ENCODE assay signal across 8 cellular contexts in the genomic region with DNA sequence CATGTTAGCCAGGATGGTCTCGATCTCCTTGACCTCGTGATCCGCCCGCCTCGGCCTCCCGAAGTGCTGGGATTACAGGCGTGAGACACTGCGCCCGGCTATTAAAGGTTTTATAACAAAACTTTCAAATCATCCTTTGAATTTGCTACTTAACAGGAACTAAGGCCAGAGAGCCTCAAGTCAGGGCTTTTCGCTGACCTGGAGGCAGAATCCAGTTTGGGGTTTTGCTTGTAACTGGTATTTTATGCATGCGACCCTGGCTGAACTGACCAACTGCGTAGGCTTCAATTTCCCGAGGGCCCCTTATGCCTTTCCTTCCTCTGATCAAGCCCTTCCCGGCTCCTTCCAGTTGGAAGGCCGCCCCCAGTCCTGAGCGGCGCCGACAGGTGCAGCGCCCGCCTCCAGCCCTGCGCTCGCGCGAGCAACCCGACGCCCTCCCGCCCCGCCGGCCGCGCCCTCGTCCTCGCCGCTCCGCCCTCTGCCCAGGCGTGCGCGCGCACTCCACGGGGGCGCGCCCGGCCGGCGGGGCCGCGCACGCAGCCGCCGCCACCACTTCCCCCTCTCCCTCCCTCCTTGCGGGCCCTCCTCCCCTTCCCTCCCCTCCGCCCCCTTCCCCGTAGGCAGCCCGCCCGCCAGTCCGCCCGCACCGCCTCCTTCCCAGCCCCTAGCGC. TPM values are rescaled to one million over a fixed set of nuclear protein-coding genes. Genes with fewer than 3 reads are reported as not detected.
DNase-seq lines count a peak whose midpoint lies in the region; ATAC-seq and TF ChIP-seq lines count a peak whose summit lies in the region.
"Not testable (repeated sequence)": the region's sequence is repeated elsewhere in the genome, so short reads cannot be mapped to it uniquely, and the experiment has no call there.

A gene with protein sequence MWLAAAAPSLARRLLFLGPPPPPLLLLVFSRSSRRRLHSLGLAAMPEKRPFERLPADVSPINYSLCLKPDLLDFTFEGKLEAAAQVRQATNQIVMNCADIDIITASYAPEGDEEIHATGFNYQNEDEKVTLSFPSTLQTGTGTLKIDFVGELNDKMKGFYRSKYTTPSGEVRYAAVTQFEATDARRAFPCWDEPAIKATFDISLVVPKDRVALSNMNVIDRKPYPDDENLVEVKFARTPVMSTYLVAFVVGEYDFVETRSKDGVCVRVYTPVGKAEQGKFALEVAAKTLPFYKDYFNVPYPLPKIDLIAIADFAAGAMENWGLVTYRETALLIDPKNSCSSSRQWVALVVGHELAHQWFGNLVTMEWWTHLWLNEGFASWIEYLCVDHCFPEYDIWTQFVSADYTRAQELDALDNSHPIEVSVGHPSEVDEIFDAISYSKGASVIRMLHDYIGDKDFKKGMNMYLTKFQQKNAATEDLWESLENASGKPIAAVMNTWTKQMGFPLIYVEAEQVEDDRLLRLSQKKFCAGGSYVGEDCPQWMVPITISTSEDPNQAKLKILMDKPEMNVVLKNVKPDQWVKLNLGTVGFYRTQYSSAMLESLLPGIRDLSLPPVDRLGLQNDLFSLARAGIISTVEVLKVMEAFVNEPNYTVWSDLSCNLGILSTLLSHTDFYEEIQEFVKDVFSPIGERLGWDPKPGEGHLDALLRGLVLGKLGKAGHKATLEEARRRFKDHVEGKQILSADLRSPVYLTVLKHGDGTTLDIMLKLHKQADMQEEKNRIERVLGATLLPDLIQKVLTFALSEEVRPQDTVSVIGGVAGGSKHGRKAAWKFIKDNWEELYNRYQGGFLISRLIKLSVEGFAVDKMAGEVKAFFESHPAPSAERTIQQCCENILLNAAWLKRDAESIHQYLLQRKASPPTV (plus strand): TSS at position 552 of the 671 bp plus-strand sequence. CDS start 193 bp downstream, outside the sequence.

- H3K36me3 ChIP-seq in H7 (replicated peaks; ENCODE audit: control insufficient read depth, insufficient read depth, low read length); MG63: not testable (repeated sequence)

- not testable (repeated sequence) for H3K9me3 ChIP-seq in MG63

- not testable (repeated sequence) for H3K27me3 ChIP-seq in H7 (ENCODE audit: control insufficient read depth, insufficient read depth, low read length); MG63

- peak; percentile 85 to 87 for ATAC-seq in naive thymus-derived CD8-positive, alpha-beta T cell
- peak; percentile 87 for ATAC-seq in stimulated activated effector memory CD8-positive, alpha-beta T cell treated with anti-CD3 and anti-CD28 coated beads, Interleukin-12 subunit alpha, Interleukin-12 subunit beta, amount 100 ng/mL, for 72 hours

- H3K4me3 ChIP-seq in H7 (ENCODE audit: insufficient read depth, low read depth, low read length) (peak within 1 kb of the TSS; percentile 53), MG63 (peak within 1 kb of the TSS; percentile 70), fibroblast of pulmonary artery (replicated peaks; ENCODE audit: low read depth, low read length) (peak within 1 kb of the TSS; percentile 67)

- H3K27me3 Mint-ChIP-seq in naive thymus-derived CD8-positive, alpha-beta T cell, result not testable (repeated sequence)

- not testable (repeated sequence) for H3K9me3 Mint-ChIP-seq in naive thymus-derived CD8-positive, alpha-beta T cell; stimulated activated effector memory CD8-positive, alpha-beta T cell treated with anti-CD3 and anti-CD28 coated beads, Interleukin-12 subunit alpha, Interleukin-12 subunit beta, amount 100 ng/mL, for 72 hours

- POLR2A ChIA-PET in naive thymus-derived CD8-positive, alpha-beta T cell (lab: Charles Lee), result not testable (repeated sequence)

- peak within 1 kb of the TSS; percentile 70 to 96 (median 90) for H3K27ac Mint-ChIP-seq in naive thymus-derived CD8-positive, alpha-beta T cell
- H3K27ac Mint-ChIP-seq in stimulated activated effector memory CD8-positive, alpha-beta T cell treated with anti-CD3 and anti-CD28 coated beads, Interleukin-12 subunit alpha, Interleukin-12 subunit beta, amount 100 ng/mL, for 72 hours, result peak within 1 kb of the TSS; percentile 80

- H3K36me3 Mint-ChIP-seq in naive thymus-derived CD8-positive, alpha-beta T cell, result not testable (repeated sequence)
- peaks cover 30% of the 10 kb centered on the region for H3K36me3 Mint-ChIP-seq in stimulated activated effector memory CD8-positive, alpha-beta T cell treated with anti-CD3 and anti-CD28 coated beads, Interleukin-12 subunit alpha, Interleukin-12 subunit beta, amount 100 ng/mL, for 72 hours

- H3K4me3 Mint-ChIP-seq in naive thymus-derived CD8-positive, alpha-beta T cell, result peak within 1 kb of the TSS; percentile 85 to 96 (median 91)
- H3K4me3 Mint-ChIP-seq in stimulated activated effector memory CD8-positive, alpha-beta T cell treated with anti-CD3 and anti-CD28 coated beads, Interleukin-12 subunit alpha, Interleukin-12 subunit beta, amount 100 ng/mL, for 72 hours, result peak within 1 kb of the TSS; percentile 85

- H3K4me1 Mint-ChIP-seq in naive thymus-derived CD8-positive, alpha-beta T cell, result peaks cover 0 to 17% (median 9%) of the 10 kb centered on the region in 4 donors
- not testable (repeated sequence) for H3K4me1 Mint-ChIP-seq in stimulated activated effector memory CD8-positive, alpha-beta T cell treated with anti-CD3 and anti-CD28 coated beads, Interleukin-12 subunit alpha, Interleukin-12 subunit beta, amount 100 ng/mL, for 72 hours

- peak; percentile 63 for DNase-seq in DMS79 treated with DMSO at 0.1 percent for 48 hours (lab: John Stamatoyannopoulos, UW)
- peak; percentile 93 for DNase-seq in H7
- DNase-seq in MG63, result peak; percentile 92
- peak; percentile 70 for DNase-seq in SHP77 treated with DMSO at 0.1 percent for 48 hours (lab: John Stamatoyannopoulos, UW)
- DNase-seq in activated effector memory CD4-positive, alpha-beta T cell treated with anti-CD3 and anti-CD28 coated beads, Interleukin-2, amount 50 U/mL, for 16 hours, result peak; percentile 95
- peak; percentile 82 for DNase-seq in fibroblast of pulmonary artery (ENCODE audit: low read depth)
- DNase-seq in naive thymus-derived CD8-positive, alpha-beta T cell, result peak; percentile 72 to 96 (median 86)
- peak; percentile 59 to 86 for DNase-seq in stimulated activated effector memory CD8-positive, alpha-beta T cell treated with anti-CD3 and anti-CD28 coated beads, Interleukin-12 subunit alpha, Interleukin-12 subunit beta, amount 100 ng/mL, for 72 hours (ENCODE audit: low spot score in 2 of 2)

- not testable (repeated sequence) for TF ChIP-seq CTCF in fibroblast of pulmonary artery (IDR thresholded peaks at IDR 0.05; ENCODE audit: low read length, missing control alignments)

RNA-seq across cellular contexts. Expression of the gene that starts here (rescaled TPM):
- 36.0 and 43.5 TPM in 2 replicates for total RNA-seq in H7 (2014; rRNA removed; shearing (Covaris generic))
- total RNA-seq in MG63 (2014; rRNA removed; shearing (Covaris generic); ENCODE audit: low replicate concordance), result 48.9 and 50.4 TPM in 2 replicates
- total RNA-seq in naive thymus-derived CD8-positive, alpha-beta T cell, result 100 to 1,000 TPM; 101 to 110 TPM
- polyA plus RNA-seq in naive thymus-derived CD8-positive, alpha-beta T cell, result 10 to 100 TPM; 34.8 to 38.2 (median 35.0) TPM

Comparison
In these comparisons a context has a peak if more than half of its experiments do, and no peak if none do; other contexts are left out.
1. Peak in every context shown above with its lines: DNase-seq, ATAC-seq and H3K4me3 ChIP-seq.